17 cellular contexts compared by ENCODE assay signal in genomic region chr7:135326636-135327280, GRCh38.
DNase-seq lines count a peak whose midpoint lies in the region; ATAC-seq and TF ChIP-seq lines count a peak whose summit lies in the region.
"Had no signal": no experiment of that assay in that cellular context is flagged by ENCODE, and none has a peak within 500 bp of the region (broad histone marks: within the 10 kb centered on the region; RNA-seq: fewer than 3 reads in every experiment).

No MANE protein-coding gene starts in this region.

- H3K27ac Mint-ChIP-seq in osteocyte (ENCODE audit: unreplicated experiment) = no peak overlapping the region

- H3K4me1 ChIP-seq in heart left ventricle = peaks cover 0 to under 1% (median 0%) of the 10 kb centered on the region in 12 donors
- H3K4me1 ChIP-seq: BLaER1, left lung, parathyroid adenoma, spleen had no signal

- ATAC-seq in heart left ventricle = no peak
- ATAC-seq: HCT116; left lung; stimulated activated naive CD8-positive, alpha-beta T cell treated with anti-CD3 and anti-CD28 coated beads, Interleukin-15, Interleukin-2, amounts not matched to agents 100 U/mL and 50 U/mL, for 24 hours had no signal

- no peaks in the 10 kb centered on the region for H3K9me3 ChIP-seq in heart left ventricle
- H3K9me3 ChIP-seq: left lung had no signal

- no peak overlapping the region for H3K27ac ChIP-seq in heart left ventricle
- H3K27ac ChIP-seq: BLaER1, coronary artery, left lung, parathyroid adenoma, spleen had no signal

- no peaks in the 10 kb centered on the region for H3K9me3 Mint-ChIP-seq in osteocyte (ENCODE audit: unreplicated experiment)

- no peaks in the 10 kb centered on the region for H3K4me1 Mint-ChIP-seq in osteocyte (ENCODE audit: unreplicated experiment)

- peaks cover 14% of the 10 kb centered on the region for H3K27me3 Mint-ChIP-seq in osteocyte (ENCODE audit: unreplicated experiment)

- intact Hi-C loops in heart left ventricle (cut with DNase I) = no loop called here

- H3K27me3 ChIP-seq in kidney epithelial cell (ENCODE audit: control insufficient read depth, insufficient read depth, low read length) (no peaks in the 10 kb centered on the region), heart left ventricle (no peaks in the 10 kb centered on the region)
- H3K27me3 ChIP-seq: BLaER1, left lung, spleen had no signal

- TF ChIP-seq CTCF in kidney epithelial cell (IDR thresholded peaks at IDR 0.05; ENCODE audit: insufficient read depth, low read length, poor library complexity, severe bottlenecking) = no peak
- no peak for TF ChIP-seq CTCF in heart left ventricle (IDR thresholded peaks at IDR 0.05)
- TF ChIP-seq CTCF in osteocyte (IDR thresholded peaks at IDR 0.05) = no peak

- H3K36me3 ChIP-seq in kidney epithelial cell (ENCODE audit: control insufficient read depth, insufficient read depth, low read length) (no peaks in the 10 kb centered on the region), heart left ventricle (no peaks in the 10 kb centered on the region)
- H3K36me3 ChIP-seq: BLaER1, left lung, spleen had no signal

- DNase-seq in DMS79 (lab: John Stamatoyannopoulos, UW) = peak; percentile 65
- DNase-seq in NCI-H2029 treated with DMSO at 0.1 percent for 48 hours (lab: John Stamatoyannopoulos, UW) = peak; percentile 81
- DNase-seq in astrocyte of the hippocampus (ENCODE audit: low read depth, low spot score) = peak; percentile 70
- peak; percentile 81 for DNase-seq in kidney epithelial cell (ENCODE audit: low read depth)
- no peak for DNase-seq in heart left ventricle
- DNase-seq in osteocyte (ENCODE audit: extremely low spot score, unreplicated experiment) = no peak
- DNase-seq in NCI-H187 treated with DMSO at 0.1 percent for 48 hours (lab: John Stamatoyannopoulos, UW) = no peak
- DNase-seq: activated CD4-positive, alpha-beta T cell treated with anti-CD3 and anti-CD28 coated beads, Interleukin-2, amount 50 U/mL, for 4 hours; erythroblast; hippocampal formation; left lung; spleen; stimulated activated naive CD8-positive, alpha-beta T cell treated with anti-CD3 and anti-CD28 coated beads, Interleukin-15, Interleukin-2, amounts not matched to agents 100 U/mL and 50 U/mL, for 24 hours had no signal

- H3K4me3 ChIP-seq in kidney epithelial cell (ENCODE audit: low read depth, low read length) = no peak overlapping the region
- H3K4me3 ChIP-seq in heart left ventricle = no peak overlapping the region
- H3K4me3 ChIP-seq: BLaER1, coronary artery, left lung, spleen had no signal

- no peak overlapping the region for H3K4me3 Mint-ChIP-seq in osteocyte (ENCODE audit: unreplicated experiment)

- no peak for TF ChIP-seq POLR2A in heart left ventricle (IDR thresholded peaks at IDR 0.05)

- H3K36me3 Mint-ChIP-seq in osteocyte (ENCODE audit: unreplicated experiment) = no peaks in the 10 kb centered on the region

Comparison
In these comparisons a context has a peak if more than half of its experiments do, and no peak if none do; other contexts are left out.
1. DNase-seq: peak in DMS79 (single experiment), NCI-H2029 treated with DMSO at 0.1 percent for 48 hours (single experiment), astrocyte of the hippocampus (single experiment) and kidney epithelial cell (single experiment); none in heart left ventricle (0 of 5), osteocyte (single experiment) and NCI-H187 treated with DMSO at 0.1 percent for 48 hours (single experiment).